ENCODE assay signal across 8 cellular contexts in genomic region chr22:50245214-50246072, GRCh38. TPM values are rescaled to one million over a fixed set of nuclear protein-coding genes. Genes with fewer than 3 reads are reported as not detected.
DNase-seq lines count a peak whose midpoint lies in the region; ATAC-seq and TF ChIP-seq lines count a peak whose summit lies in the region.

No MANE protein-coding gene starts in this region.

- DNase-seq in NCI-H345 (lab: John Stamatoyannopoulos, UW) (peak; percentile 15), NCI-H345 treated with DMSO at 0.1 percent for 48 hours (lab: John Stamatoyannopoulos, UW; ENCODE audit: unreplicated experiment) (no peak), sigmoid colon (no peak), activated gamma-delta T cell treated with Interleukin-2 at 50 U/mL for 16 hours (no peak), UCSD-AML1 (lab: John Stamatoyannopoulos, UW; ENCODE audit: unreplicated experiment) (no peak)
- DNase-seq in activated CD4-positive, alpha-beta memory T cell treated with anti-CD3 and anti-CD28 coated beads for 36 hours, result no peak

- H3K4me3 Mint-ChIP-seq in activated CD4-positive, alpha-beta memory T cell treated with anti-CD3 and anti-CD28 coated beads for 36 hours, result peak overlapping the region; percentile 91

- H3K4me3 ChIP-seq in gastroesophageal sphincter, result peak overlapping the region; percentile 84 to 92
- H3K4me3 ChIP-seq in sigmoid colon, result peak overlapping the region; percentile 84 to 94 (median 89)

- H3K27ac ChIP-seq in gastroesophageal sphincter (peak overlapping the region; percentile 86 to 96 (median 92)), sigmoid colon (peak overlapping the region; percentile 92 to 97 (median 96))

- POLR2A ChIA-PET in activated CD4-positive, alpha-beta memory T cell treated with anti-CD3 and anti-CD28 coated beads for 36 hours (lab: Charles Lee), result no interaction called here

- H3K27me3 Mint-ChIP-seq in activated CD4-positive, alpha-beta memory T cell treated with anti-CD3 and anti-CD28 coated beads for 36 hours, result no peaks in the 10 kb centered on the region

- 1% methylated on average over 16 of the region's 53 CpGs; no CpG with 5 or more reads in 1 of the 2 donors for WGBS in gastroesophageal sphincter (ENCODE audit: low coverage in 1 of 2), 2 donors
- WGBS in sigmoid colon, 2 donors, result 11 to 15% methylated on average over 53 of the region's 53 CpGs

- peaks cover 13% of the 10 kb centered on the region for H3K36me3 Mint-ChIP-seq in activated CD4-positive, alpha-beta memory T cell treated with anti-CD3 and anti-CD28 coated beads for 36 hours

- TF ChIP-seq POLR2A in gastroesophageal sphincter (IDR thresholded peaks at IDR 0.05), result peak in 1 of 2 donors; percentile 12
- TF ChIP-seq POLR2A in sigmoid colon (IDR thresholded peaks at IDR 0.05), result no peak

- peak overlapping the region; percentile 90 for H3K27ac Mint-ChIP-seq in activated CD4-positive, alpha-beta memory T cell treated with anti-CD3 and anti-CD28 coated beads for 36 hours

- intact Hi-C loops in activated CD4-positive, alpha-beta memory T cell treated with anti-CD3 and anti-CD28 coated beads for 36 hours (cut with micrococcal nuclease), result loop anchor here (2.0 kb wide), 3 partner anchors 97 to 375 kb away; partner anchors contain the start of genes NCAPH2 and PPP6R2
- intact Hi-C loops in sigmoid colon (cut with DNase I), result loop anchor here (2.0 to 5.0 kb wide), 2 partner anchors 57 to 282 kb away; partner anchors contain the start of gene SCO2

- H3K9me3 ChIP-seq in gastroesophageal sphincter, result no peaks in the 10 kb centered on the region
- no peaks in the 10 kb centered on the region for H3K9me3 ChIP-seq in sigmoid colon

- TF ChIP-seq CTCF in gastroesophageal sphincter (IDR thresholded peaks at IDR 0.05) (no peak), sigmoid colon (IDR thresholded peaks at IDR 0.05) (no peak)

- H3K9me3 Mint-ChIP-seq in activated CD4-positive, alpha-beta memory T cell treated with anti-CD3 and anti-CD28 coated beads for 36 hours, result no peaks in the 10 kb centered on the region

- H3K36me3 ChIP-seq in gastroesophageal sphincter (peaks cover 0 to 28% of the 10 kb centered on the region in 2 donors), sigmoid colon (peaks cover 0 to 14% (median 3%) of the 10 kb centered on the region in 4 donors)

- TF ChIP-seq EP300 in gastroesophageal sphincter (IDR thresholded peaks at IDR 0.05) (no peak), sigmoid colon (IDR thresholded peaks at IDR 0.05) (no peak)

- H3K27me3 ChIP-seq in gastroesophageal sphincter (no peaks in the 10 kb centered on the region), sigmoid colon (no peaks in the 10 kb centered on the region)

- peaks cover 0 to 89% (median 42%) of the 10 kb centered on the region in 3 donors for H3K4me1 ChIP-seq in gastroesophageal sphincter
- peaks cover 3 to 74% (median 54%) of the 10 kb centered on the region in 4 donors for H3K4me1 ChIP-seq in sigmoid colon

- ATAC-seq in gastroesophageal sphincter (no peak), GM21576 (IDR thresholded peaks at IDR 0.05; ENCODE audit: unreplicated experiment) (no peak)

- CTCF ChIA-PET in activated CD4-positive, alpha-beta memory T cell treated with anti-CD3 and anti-CD28 coated beads for 36 hours (lab: Charles Lee), result interaction anchor here (1.6 to 2.8 kb wide), 2 partner anchors 82 to 97 kb away, joined by 5 to 9 read pairs; no protein-coding TSS in a partner anchor

- H3K4me1 Mint-ChIP-seq in activated CD4-positive, alpha-beta memory T cell treated with anti-CD3 and anti-CD28 coated beads for 36 hours (ENCODE audit: low read depth), result peaks cover 46% of the 10 kb centered on the region

RNA-seq across cellular contexts. Expression of gene TUBGCP6, which starts 0.6 kb away (rescaled TPM):
- 10 to 100 TPM; 41.4 to 43.8 TPM for total RNA-seq in activated CD4-positive, alpha-beta memory T cell treated with anti-CD3 and anti-CD28 coated beads for 36 hours
- total RNA-seq in gastroesophageal sphincter (10 to 100 TPM; 26.1 to 48.3 (median 37.4) TPM), sigmoid colon (10 to 100 TPM; 23.5 to 67.0 (median 28.2) TPM)
- polyA plus RNA-seq in sigmoid colon, result 10 to 100 TPM in 1 of 3 donors, 1 to 10 TPM in 2; 4.6 to 33.4 (median 4.8) TPM

RNA-seq across cellular contexts. Expression of gene HDAC10, which starts 5.6 kb away (rescaled TPM):
- 10 to 100 TPM; 46.1 to 47.6 TPM for total RNA-seq in activated CD4-positive, alpha-beta memory T cell treated with anti-CD3 and anti-CD28 coated beads for 36 hours
- total RNA-seq in gastroesophageal sphincter (10 to 100 TPM in 3 of 4 donors, 1 to 10 TPM in 1; 9.4 to 24.7 (median 12.5) TPM), sigmoid colon (10 to 100 TPM in 3 of 4 donors, 1 to 10 TPM in 1; 7.2 to 47.4 (median 14.9) TPM)
- polyA plus RNA-seq in sigmoid colon, result 10 to 100 TPM in 2 of 3 donors, 1 to 10 TPM in 1; 8.8 to 45.9 (median 12.0) TPM

RNA-seq across cellular contexts. Expression of gene MAPK12, which starts 16.0 kb away (rescaled TPM):
- total RNA-seq in activated CD4-positive, alpha-beta memory T cell treated with anti-CD3 and anti-CD28 coated beads for 36 hours, result 1 to 10 TPM; 9.1 to 9.7 TPM
- total RNA-seq in gastroesophageal sphincter (10 to 100 TPM; 10.1 to 18.4 (median 14.0) TPM), sigmoid colon (1 to 10 TPM; 2.5 to 10.0 (median 6.7) TPM)
- polyA plus RNA-seq in sigmoid colon, result 1 to 10 TPM in 2 of 3 donors, under 1 TPM in 1; 0.60 to 6.0 (median 2.1) TPM

RNA-seq across cellular contexts. Expression of gene MAPK11, which starts 24.7 kb away (rescaled TPM):
- 10 to 100 TPM; 23.1 to 24.6 TPM for total RNA-seq in activated CD4-positive, alpha-beta memory T cell treated with anti-CD3 and anti-CD28 coated beads for 36 hours
- total RNA-seq in gastroesophageal sphincter (10 to 100 TPM in 2 of 4 donors, 1 to 10 TPM in 2; 6.8 to 11.5 (median 10.4) TPM), sigmoid colon (1 to 10 TPM in 3 of 4 donors, under 1 TPM in 1; 0.82 to 6.6 (median 4.5) TPM)
- polyA plus RNA-seq in sigmoid colon, result 1 to 10 TPM in 2 of 3 donors, under 1 TPM in 1; 0.23 to 7.3 (median 1.2) TPM

RNA-seq across cellular contexts. Expression of gene SELENOO, which starts 44.6 kb away (rescaled TPM):
- 10 to 100 TPM; 18.8 to 19.7 TPM for total RNA-seq in activated CD4-positive, alpha-beta memory T cell treated with anti-CD3 and anti-CD28 coated beads for 36 hours
- total RNA-seq in gastroesophageal sphincter (10 to 100 TPM; 19.9 to 42.6 (median 27.3) TPM), sigmoid colon (10 to 100 TPM; 17.5 to 30.2 (median 22.3) TPM)
- polyA plus RNA-seq in sigmoid colon, result 10 to 100 TPM; 10.2 to 26.5 (median 15.7) TPM
